Comparison of ENCODE assay signal across 11 cellular contexts in genomic region chr22:46749682-46750529, GRCh38. TPM values are rescaled to one million over a fixed set of nuclear protein-coding genes. Genes with fewer than 3 reads are reported as not detected.
A peak's percentile ranks its signal among the peaks of the same experiment; 100 is the strongest.
DNase-seq lines count a peak whose midpoint lies in the region; ATAC-seq and TF ChIP-seq lines count a peak whose summit lies in the region.
"Had no signal": no experiment of that assay in that cellular context is flagged by ENCODE, and none has a peak within 500 bp of the region (broad histone marks: within the 10 kb centered on the region; RNA-seq: fewer than 3 reads in every experiment).

No MANE protein-coding gene starts in this region.

- CTCF ChIA-PET in MCF 10A (lab: Yijun Ruan, JAX), result interaction anchor here (0.6 to 1.2 kb wide), 4 partner anchors 9 to 283 kb away, joined by 3 to 4 read pairs (median 3); no protein-coding TSS in a partner anchor

- H3K36me3 Mint-ChIP-seq in MCF 10A (ENCODE audit: insufficient read depth, unreplicated experiment), result peaks cover 4% of the 10 kb centered on the region
- H3K36me3 Mint-ChIP-seq in activated T-helper 1 cell treated with anti-CD3 and anti-CD28 coated beads, Interleukin-12 subunit alpha, Interleukin-12 subunit beta, Interleukin-2, Interleukin-4 antibody, amounts not matched to agents 30 ng/mL and 10 ng/mL and 1 ng/mL, durations not matched to agents 14 hours and 24 hours and 36 hours (ENCODE audit: low read depth), result no peaks in the 10 kb centered on the region

- H3K4me3 Mint-ChIP-seq in MCF 10A (ENCODE audit: unreplicated experiment), result no peak overlapping the region
- H3K4me3 Mint-ChIP-seq in activated T-helper 1 cell treated with anti-CD3 and anti-CD28 coated beads, Interleukin-12 subunit alpha, Interleukin-12 subunit beta, Interleukin-2, Interleukin-4 antibody, amounts not matched to agents 30 ng/mL and 10 ng/mL and 1 ng/mL, durations not matched to agents 14 hours and 24 hours and 36 hours, result peak overlapping the region; percentile 46

- ATAC-seq in right lobe of liver, result peak; percentile 30 to 62 (median 41)
- ATAC-seq in GM18520 (IDR thresholded peaks at IDR 0.05; ENCODE audit: unreplicated experiment), result no peak

- TF ChIP-seq POLR2A in breast epithelium (IDR thresholded peaks at IDR 0.05), result no peak
- TF ChIP-seq POLR2A in right lobe of liver (IDR thresholded peaks at IDR 0.05), result no peak
- no peak for TF ChIP-seq POLR2A in tibial nerve (IDR thresholded peaks at IDR 0.05)

- peak overlapping the region; percentile 82 for H3K27ac Mint-ChIP-seq in MCF 10A (ENCODE audit: low read depth, unreplicated experiment)
- peak overlapping the region; percentile 74 for H3K27ac Mint-ChIP-seq in activated T-helper 1 cell treated with anti-CD3 and anti-CD28 coated beads, Interleukin-12 subunit alpha, Interleukin-12 subunit beta, Interleukin-2, Interleukin-4 antibody, amounts not matched to agents 30 ng/mL and 10 ng/mL and 1 ng/mL, durations not matched to agents 14 hours and 24 hours and 36 hours

- H3K36me3 ChIP-seq in breast epithelium, result no peaks in the 10 kb centered on the region
- H3K36me3 ChIP-seq in right lobe of liver, result no peaks in the 10 kb centered on the region
- no peaks in the 10 kb centered on the region for H3K36me3 ChIP-seq in tibial nerve
- H3K36me3 ChIP-seq: adrenal gland had no signal

- POLR2A ChIA-PET in MCF 10A (lab: Yijun Ruan, JAX), result no interaction called here

- no peak for TF ChIP-seq EP300 in tibial nerve (IDR thresholded peaks at IDR 0.05)

- no peaks in the 10 kb centered on the region for H3K9me3 Mint-ChIP-seq in MCF 10A (ENCODE audit: unreplicated experiment)
- H3K9me3 Mint-ChIP-seq in activated T-helper 1 cell treated with anti-CD3 and anti-CD28 coated beads, Interleukin-12 subunit alpha, Interleukin-12 subunit beta, Interleukin-2, Interleukin-4 antibody, amounts not matched to agents 30 ng/mL and 10 ng/mL and 1 ng/mL, durations not matched to agents 14 hours and 24 hours and 36 hours, result no peaks in the 10 kb centered on the region

- no peaks in the 10 kb centered on the region for H3K9me3 ChIP-seq in breast epithelium
- no peaks in the 10 kb centered on the region for H3K9me3 ChIP-seq in right lobe of liver
- no peaks in the 10 kb centered on the region for H3K9me3 ChIP-seq in tibial nerve
- H3K9me3 ChIP-seq: adrenal gland had no signal

- no peak for TF ChIP-seq CTCF in MCF 10A (IDR thresholded peaks at IDR 0.05; ENCODE audit: unreplicated experiment)
- TF ChIP-seq CTCF in breast epithelium (IDR thresholded peaks at IDR 0.05), result no peak
- no peak for TF ChIP-seq CTCF in right lobe of liver (IDR thresholded peaks at IDR 0.05)
- no peak for TF ChIP-seq CTCF in tibial nerve (IDR thresholded peaks at IDR 0.05)

- no peak overlapping the region for H3K4me3 ChIP-seq in breast epithelium
- H3K4me3 ChIP-seq in right lobe of liver, result no peak overlapping the region
- H3K4me3 ChIP-seq in tibial nerve, result no peak overlapping the region
- H3K4me3 ChIP-seq: adrenal gland had no signal

- peaks cover 0 to 6% of the 10 kb centered on the region in 2 donors for H3K4me1 ChIP-seq in breast epithelium
- peaks cover 0 to 58% (median 28%) of the 10 kb centered on the region in 4 donors for H3K4me1 ChIP-seq in right lobe of liver
- H3K4me1 ChIP-seq in tibial nerve, result peaks cover 0 to 51% (median 42%) of the 10 kb centered on the region in 4 donors

- no peak for DNase-seq in MCF 10A (ENCODE audit: unreplicated experiment)
- no peak for DNase-seq in breast epithelium (ENCODE audit: low spot score in 2 of 2)
- DNase-seq in activated T-helper 1 cell treated with anti-CD3 and anti-CD28 coated beads, Interleukin-12 subunit alpha, Interleukin-12 subunit beta, Interleukin-2, Interleukin-4 antibody, amounts not matched to agents 30 ng/mL and 10 ng/mL and 1 ng/mL, durations not matched to agents 14 hours and 24 hours and 36 hours (ENCODE audit: low spot score), result no peak
- DNase-seq in right lobe of liver, result peak; percentile 64 to 81 (median 77)
- DNase-seq in tibial nerve (ENCODE audit: low spot score in 2 of 2), result no peak
- DNase-seq in NCI-H128 (lab: John Stamatoyannopoulos, UW; ENCODE audit: unreplicated experiment), result no peak
- no peak for DNase-seq in NCI-H524 treated with DMSO at 0.1 percent for 48 hours (lab: John Stamatoyannopoulos, UW)
- DNase-seq: T1000 had no signal

- H3K27me3 ChIP-seq in breast epithelium (peaks cover 0 to 10% of the 10 kb centered on the region in 2 donors), right lobe of liver (no peaks in the 10 kb centered on the region), tibial nerve (peaks cover 0 to 15% of the 10 kb centered on the region in 2 donors)
- H3K27me3 ChIP-seq: adrenal gland had no signal

- BruUV-seq in MCF 10A (replicated peaks; lab: Mats Ljungman, UMichigan), result no TSS peak

- H3K27me3 Mint-ChIP-seq in MCF 10A (ENCODE audit: insufficient read depth, unreplicated experiment), result peaks cover 10% of the 10 kb centered on the region
- no peaks in the 10 kb centered on the region for H3K27me3 Mint-ChIP-seq in activated T-helper 1 cell treated with anti-CD3 and anti-CD28 coated beads, Interleukin-12 subunit alpha, Interleukin-12 subunit beta, Interleukin-2, Interleukin-4 antibody, amounts not matched to agents 30 ng/mL and 10 ng/mL and 1 ng/mL, durations not matched to agents 14 hours and 24 hours and 36 hours (ENCODE audit: insufficient read depth)

- intact Hi-C loops in MCF 10A (cut with micrococcal nuclease), result no loop called here
- intact Hi-C loops in breast epithelium (cut with DNase I; ENCODE audit: low total_unique reads), result loop anchor here (10.0 kb wide), 1 partner anchor 325 kb away; no protein-coding TSS in a partner anchor
- intact Hi-C loops in activated T-helper 1 cell treated with anti-CD3 and anti-CD28 coated beads, Interleukin-12 subunit alpha, Interleukin-12 subunit beta, Interleukin-2, Interleukin-4 antibody, amounts not matched to agents 30 ng/mL and 10 ng/mL and 1 ng/mL, durations not matched to agents 14 hours and 24 hours and 36 hours (cut with micrococcal nuclease), result no loop called here
- intact Hi-C loops in right lobe of liver (cut with DNase I), result no loop called here

- no peak overlapping the region for H3K27ac ChIP-seq in breast epithelium
- H3K27ac ChIP-seq in right lobe of liver, result peak overlapping the region in 1 of 3 donors; percentile 49
- H3K27ac ChIP-seq in tibial nerve, result peak overlapping the region in 3 of 4 donors; percentile 38 to 60 (median 58)
- H3K27ac ChIP-seq: epithelial cell of prostate had no signal

- WGBS in right lobe of liver (ENCODE audit: insufficient coverage, low coverage, low lambda C conversion rate, missing lambda C conversion rate), result 12% methylated on average over 10 of the region's 14 CpGs
- WGBS in tibial nerve, 2 donors, result 35 to 48% methylated on average over 12 to 14 of the region's 14 CpGs

- peaks cover 10% of the 10 kb centered on the region for H3K4me1 Mint-ChIP-seq in MCF 10A (ENCODE audit: insufficient read depth, unreplicated experiment)
- H3K4me1 Mint-ChIP-seq in activated T-helper 1 cell treated with anti-CD3 and anti-CD28 coated beads, Interleukin-12 subunit alpha, Interleukin-12 subunit beta, Interleukin-2, Interleukin-4 antibody, amounts not matched to agents 30 ng/mL and 10 ng/mL and 1 ng/mL, durations not matched to agents 14 hours and 24 hours and 36 hours (ENCODE audit: low read depth), result peaks cover 24% of the 10 kb centered on the region

RNA-seq across cellular contexts. Expression of gene CERK, which starts 11.9 kb away (rescaled TPM):
- total RNA-seq in MCF 10A (2022) (11.6 and 20.2 TPM in 2 replicates), breast epithelium (10 to 100 TPM; 23.3 to 37.3 (median 26.5) TPM), right lobe of liver (10 to 100 TPM in 5 of 6 experiments, 1 to 10 TPM in 1; 9.6 to 27.5 (median 18.5) TPM), tibial nerve (10 to 100 TPM; 20.3 to 42.0 (median 24.7) TPM)
- 69.6 and 76.5 TPM in 2 replicates for total RNA-seq in activated T-helper 1 cell treated with anti-CD3 and anti-CD28 coated beads, Interleukin-12 subunit alpha, Interleukin-12 subunit beta, Interleukin-2, Interleukin-4 antibody, amounts not matched to agents 30 ng/mL and 10 ng/mL and 1 ng/mL, durations not matched to agents 14 hours and 24 hours and 36 hours

RNA-seq across cellular contexts. Expression of gene TBC1D22A, which starts 12.5 kb away (rescaled TPM):
- total RNA-seq in MCF 10A (2022) (26.0 and 27.7 TPM in 2 replicates), breast epithelium (10 to 100 TPM; 19.0 to 23.6 (median 23.6) TPM), right lobe of liver (10 to 100 TPM; 10.9 to 18.1 (median 14.0) TPM), tibial nerve (10 to 100 TPM; 27.3 to 35.4 (median 29.3) TPM)
- 42.4 and 48.1 TPM in 2 replicates for total RNA-seq in activated T-helper 1 cell treated with anti-CD3 and anti-CD28 coated beads, Interleukin-12 subunit alpha, Interleukin-12 subunit beta, Interleukin-2, Interleukin-4 antibody, amounts not matched to agents 30 ng/mL and 10 ng/mL and 1 ng/mL, durations not matched to agents 14 hours and 24 hours and 36 hours

Comparison
In these comparisons a context has a peak if more than half of its experiments do, and no peak if none do; other contexts are left out.
1. DNase-seq: peak in right lobe of liver (3 of 3); none in MCF 10A (single experiment), breast epithelium (0 of 2), activated T-helper 1 cell treated with anti-CD3 and anti-CD28 coated beads, Interleukin-12 subunit alpha, Interleukin-12 subunit beta, Interleukin-2, Interleukin-4 antibody, amounts not matched to agents 30 ng/mL and 10 ng/mL and 1 ng/mL, durations not matched to agents 14 hours and 24 hours and 36 hours (single experiment), tibial nerve (0 of 2), NCI-H128 (single experiment) and NCI-H524 treated with DMSO at 0.1 percent for 48 hours (single experiment).
2. H3K27ac ChIP-seq: peak in tibial nerve (3 of 4); none in breast epithelium (0 of 2).